In genomic region chr17:74971842-74972106, GRCh38 we compare ENCODE assay signal across 9 cellular contexts. TPM values are rescaled to one million over a fixed set of nuclear protein-coding genes. Genes with fewer than 3 reads are reported as not detected.
DNase-seq lines count a peak whose midpoint lies in the region; ATAC-seq and TF ChIP-seq lines count a peak whose summit lies in the region.
"Had no signal": no experiment of that assay in that cellular context is flagged by ENCODE, and none has a peak within 500 bp of the region (broad histone marks: within the 10 kb centered on the region; RNA-seq: fewer than 3 reads in every experiment).

No MANE protein-coding gene starts in this region.

- H3K27me3 ChIP-seq in HCT116 (ENCODE audit: insufficient read depth, low read length), result no peaks in the 10 kb centered on the region

- BruUV-seq in HCT116 (replicated peaks; lab: Mats Ljungman, UMichigan), result no TSS peak

- H3K79me2 ChIP-seq in HCT116 (ENCODE audit: insufficient read depth, low read length), result no peaks in the 10 kb centered on the region

- peaks cover 9% of the 10 kb centered on the region for H3K4me1 Mint-ChIP-seq in activated naive CD8-positive, alpha-beta T cell (ENCODE audit: low read depth)
- H3K4me1 Mint-ChIP-seq in immature natural killer cell, result peaks cover 4 to 6% of the 10 kb centered on the region in 2 donors

- H3K27ac Mint-ChIP-seq in activated naive CD8-positive, alpha-beta T cell, result no peak overlapping the region
- H3K27ac Mint-ChIP-seq in immature natural killer cell, result no peak overlapping the region

- peak overlapping the region; percentile 69 for H3K9ac ChIP-seq in HCT116 (ENCODE audit: low read length)

- peak overlapping the region; percentile 6; the same call in 1 of the 2 replicates for H3K27ac ChIP-seq in HCT116 (ENCODE audit: low read depth, low read length)
- H3K27ac ChIP-seq in skin epidermis, result peak overlapping the region in 6 of 21 experiments; percentile 2 to 71 (median 46)

- H4K20me1 ChIP-seq in HCT116 (ENCODE audit: insufficient read depth), result no peaks in the 10 kb centered on the region

- no peaks in the 10 kb centered on the region for H3K9me3 Mint-ChIP-seq in activated naive CD8-positive, alpha-beta T cell (ENCODE audit: low read depth)
- H3K9me3 Mint-ChIP-seq in immature natural killer cell, result no peaks in the 10 kb centered on the region

- CTCF ChIA-PET in HCT116 (lab: Charles Lee), result interaction anchor here (1.0 to 4.5 kb wide), 3 partner anchors 8 to 14 kb away, joined by 3 to 36 read pairs (median 11); no protein-coding TSS in a partner anchor

- H3K4me2 ChIP-seq in HCT116 (ENCODE audit: low read length), result peak overlapping the region; percentile 98

- H3K4me3 ChIP-seq in HCT116 (replicated peaks in 1 of 2; ENCODE audit: low read depth in 1 of 2, low read length in 2 of 2) (peak overlapping the region; percentile 80 to 84), skin epidermis (peak overlapping the region in 6 of 7 experiments; percentile 38 to 59 (median 48))

- DNase-seq in HCT116 (ENCODE audit: low read depth, low spot score), result no peak
- DNase-seq in immature natural killer cell, result no peak
- DNase-seq in GM03348 (ENCODE audit: low spot score), result no peak
- DNase-seq in SW480 (ENCODE audit: low spot score), result no peak
- no peak for DNase-seq in stimulated activated CD4-positive, alpha-beta T cell treated with anti-CD3 and anti-CD28 coated beads, Interleukin-1b, Interleukin-23, amount 100 ng/mL, for 48 hours
- no peak for DNase-seq in NCI-H1048 (lab: John Stamatoyannopoulos, UW)
- DNase-seq: activated CD4-positive, CD25-positive, alpha-beta regulatory T cell had no signal

- H3K4me3 Mint-ChIP-seq in activated naive CD8-positive, alpha-beta T cell, result peak overlapping the region; percentile 66
- H3K4me3 Mint-ChIP-seq in immature natural killer cell, result peak overlapping the region; percentile 44 to 65 (median 59)

- intact Hi-C loops in HCT116 (cut with micrococcal nuclease), result no loop called here

- no peak for TF ChIP-seq CTCF in HCT116 (IDR thresholded peaks at IDR 0.05 in 2 of 3, conservative IDR thresholded peaks at IDR 0.05 in 1 of 3; ENCODE audit: borderline replicate concordance in 1 of 3, insufficient read depth in 1 of 3, low read depth in 2 of 3, low read length in 2 of 3)

- no peak for TF ChIP-seq POLR2A in HCT116 (IDR thresholded peaks at IDR 0.05; ENCODE audit: borderline replicate concordance, extremely low read depth, insufficient read depth, insufficient read length)

- no peaks in the 10 kb centered on the region for H3K9me2 ChIP-seq in HCT116 (ENCODE audit: insufficient read depth)

- RAD21 ChIA-PET in HCT116 (lab: Charles Lee; ENCODE audit: low non-redundant PET in 1 of 2, low total read pairs in 2 of 2, uncharacterized antibody in 2 of 2, unreplicated experiment in 2 of 2), result interaction anchor here in 1 of 2 experiments (0.5 to 1.0 kb wide), 3 partner anchors 18 to 126 kb away, joined by 3 to 10 read pairs (median 4); no protein-coding TSS in a partner anchor

- H3K4me1 ChIP-seq in HCT116 (ENCODE audit: control insufficient read depth in 1 of 2, insufficient read depth in 2 of 2, low read length in 2 of 2), result peaks cover 36 to 39% of the 10 kb centered on the region in 2 experiments

- H3K36me3 ChIP-seq in HCT116 (ENCODE audit: control insufficient read depth in 1 of 2, insufficient read depth in 2 of 2, low read length in 2 of 2), result no peaks in the 10 kb centered on the region

- POLR2A ChIA-PET in HCT116 (lab: Charles Lee), result interaction anchor here (1.4 to 2.2 kb wide), 4 partner anchors 10 to 99 kb away, joined by 3 to 5 read pairs (median 4); partner anchors contain the start of genes CDR2L, FDXR and MRPL58

- H2AFZ ChIP-seq in HCT116 (ENCODE audit: low read depth, low read length, poor library complexity, severe bottlenecking), result no peak overlapping the region

- no peaks in the 10 kb centered on the region for H3K36me3 Mint-ChIP-seq in activated naive CD8-positive, alpha-beta T cell
- H3K36me3 Mint-ChIP-seq in immature natural killer cell, result no peaks in the 10 kb centered on the region

- H3K9me3 ChIP-seq in HCT116 (ENCODE audit: control insufficient read depth in 1 of 2, insufficient read depth in 1 of 2, low read depth in 1 of 2, low read length in 2 of 2), result no peaks in the 10 kb centered on the region

- ATAC-seq in HCT116, result no peak; the same call in 1 of the 2 replicates

- TF ChIP-seq RAD21 in HCT116 (IDR thresholded peaks at IDR 0.05; ENCODE audit: low read depth), result no peak

- H3K27me3 Mint-ChIP-seq in activated naive CD8-positive, alpha-beta T cell, result no peaks in the 10 kb centered on the region
- peaks cover 6 to 23% (median 12%) of the 10 kb centered on the region in 3 donors for H3K27me3 Mint-ChIP-seq in immature natural killer cell (ENCODE audit: low read depth in 3 of 3)

TF ChIP-seq in HCT116, 20 proteins besides CTCF, POLR2A, EP300 and RAD21:
- no peak for TF ChIP-seq ATF3 (IDR thresholded peaks at IDR 0.05)
- no peak for TF ChIP-seq TCF7L2 (IDR thresholded peaks at IDR 0.05; ENCODE audit: borderline replicate concordance, extremely low read depth, insufficient read depth, insufficient read length)
- TF ChIP-seq SP1 (IDR thresholded peaks at IDR 0.05; ENCODE audit: low read depth), result no peak
- TF ChIP-seq FOSL1 (IDR thresholded peaks at IDR 0.05; ENCODE audit: low read depth), result no peak
- no peak for TF ChIP-seq ZNF274 (IDR thresholded peaks at IDR 0.05; ENCODE audit: low read depth, low read length)
- TF ChIP-seq ZFX (IDR thresholded peaks at IDR 0.05), result no peak
- TF ChIP-seq CEBPB (IDR thresholded peaks at IDR 0.05; ENCODE audit: low read depth), result no peak
- no peak for TF ChIP-seq EZH2 (IDR thresholded peaks at IDR 0.05)

RNA-seq across cellular contexts. Expression of gene HID1, which starts 0.8 kb away (rescaled TPM):
- 43.8 TPM for total RNA-seq in HCT116 (2021; ENCODE audit: unreplicated experiment)
- 37.7 and 58.1 TPM in 2 replicates for polyA plus RNA-seq in HCT116 (2012)
- under 1 TPM in 2 of 3 donors, not detected in 1; 0.34 to 0.94 TPM for polyA plus RNA-seq in immature natural killer cell

RNA-seq across cellular contexts. Expression of gene CDR2L, which starts 15.7 kb away (rescaled TPM):
- 26.5 TPM for total RNA-seq in HCT116 (2021; ENCODE audit: unreplicated experiment)
- 16.9 and 17.4 TPM in 2 replicates for polyA plus RNA-seq in HCT116 (2012)
- polyA plus RNA-seq in immature natural killer cell, result not detected

RNA-seq across cellular contexts. Expression of gene OTOP3, which starts 36.1 kb away (rescaled TPM):
- total RNA-seq in HCT116 (2021; ENCODE audit: unreplicated experiment), result not detected
- polyA plus RNA-seq in HCT116 (2012), result not detected in 2 replicates
- polyA plus RNA-seq in immature natural killer cell, result not detected

RNA-seq across cellular contexts. Expression of gene MRPL58, which starts 40.7 kb away (rescaled TPM):
- total RNA-seq in HCT116 (2021; ENCODE audit: unreplicated experiment), result 80.5 TPM
- polyA plus RNA-seq in HCT116 (2012), result 82.8 and 104 TPM in 2 replicates
- polyA plus RNA-seq in immature natural killer cell, result 10 to 100 TPM; 32.4 to 52.3 (median 47.1) TPM

RNA-seq across cellular contexts. Expression of gene OTOP2, which starts 47.7 kb away (rescaled TPM):
- not detected for total RNA-seq in HCT116 (2021; ENCODE audit: unreplicated experiment)
- polyA plus RNA-seq in HCT116 (2012), result 0.04 and 0.07 TPM in 2 replicates
- polyA plus RNA-seq in immature natural killer cell, result not detected
